1 cellular context compared by ENCODE assay signal in genomic region chr1:222713091-222714012, GRCh38.
TF ChIP-seq lines count a peak whose summit lies in the region.

No MANE protein-coding gene starts in this region.

TF ChIP-seq in K562, 482 proteins besides CTCF, POLR2A, EP300 and RAD21 (continued from another document):
- TF ChIP-seq ZBTB40 (IDR thresholded peaks at IDR 0.05) (peak; percentile 86), ZBTB40 (CRISPR knock-in tag; IDR thresholded peaks at IDR 0.05) (no peak), ZNF592 (IDR thresholded peaks at IDR 0.05) (no peak), ELK1 (CRISPR knock-in tag; IDR thresholded peaks at IDR 0.05) (no peak), RBBP5 (IDR thresholded peaks at IDR 0.05; ENCODE audit: borderline replicate concordance, insufficient read depth, low read length, poor library complexity, severe bottlenecking) (peak; percentile 22), NFXL1 (CRISPR knock-in tag; IDR thresholded peaks at IDR 0.05) (no peak), NCOA1 (IDR thresholded peaks at IDR 0.05; ENCODE audit: low read depth) (peak; percentile 12; the same call in 1 of the 2 replicates), ELF1 (tag; IDR thresholded peaks at IDR 0.05) (peak; percentile 68), GABPB1 (CRISPR knock-in tag; IDR thresholded peaks at IDR 0.05) (peak; percentile 72)
